ENCODE assay signal across 1 cellular context in the genomic region with DNA sequence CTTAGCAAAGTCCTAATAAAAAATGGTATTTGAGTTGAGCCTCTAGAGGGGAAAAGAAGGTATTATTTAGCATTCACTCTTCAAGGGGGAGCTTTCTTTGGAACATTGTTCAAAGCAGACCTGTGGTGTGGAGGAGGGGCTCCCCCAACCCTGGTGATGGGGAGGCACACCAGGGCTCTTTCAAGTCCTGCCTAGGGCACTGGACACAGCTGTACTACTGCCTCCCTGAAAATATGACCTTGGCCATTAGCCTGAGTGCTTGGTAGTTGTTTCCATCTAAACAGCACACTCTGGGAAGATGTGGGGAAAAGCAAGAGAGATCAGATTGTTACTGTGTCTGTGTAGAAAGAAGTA.
TF ChIP-seq lines count a peak whose summit lies in the region.

No MANE protein-coding gene starts in this region.

TF ChIP-seq in GM23338, 12 proteins besides CTCF, POLR2A, EP300 and RAD21 (continued from another document):
- no peak for TF ChIP-seq ETS1 (IDR thresholded peaks at IDR 0.05)
- TF ChIP-seq JUNB (IDR thresholded peaks at IDR 0.05; ENCODE audit: unreplicated experiment) = no peak
- TF ChIP-seq NANOG (IDR thresholded peaks at IDR 0.05; ENCODE audit: borderline replicate concordance) = no peak
- TF ChIP-seq ZNF331 (CRISPR knock-in tag; IDR thresholded peaks at IDR 0.05; ENCODE audit: low read depth) = no peak
- no peak for TF ChIP-seq ZNF114 (CRISPR knock-in tag; IDR thresholded peaks at IDR 0.05)
- no peak for TF ChIP-seq STAT1 (IDR thresholded peaks at IDR 0.05; ENCODE audit: unreplicated experiment)
- no peak for TF ChIP-seq ZNF462 (CRISPR knock-in tag; IDR thresholded peaks at IDR 0.05)
